In genomic region chr9:131367445-131367844, GRCh38 we compare ENCODE assay signal across 17 cellular contexts.
"Had no signal": no experiment of that assay in that cellular context is flagged by ENCODE, and none has a peak within 500 bp of the region (broad histone marks: within the 10 kb centered on the region; RNA-seq: fewer than 3 reads in every experiment).

No MANE protein-coding gene starts in this region.

- H3K9me3 Mint-ChIP-seq: activated CD4-positive, alpha-beta T cell treated with anti-CD3 and anti-CD28 coated beads, Interleukin-2, amount 10 ng/mL, durations not matched to agents 7 days and 5 days; activated naive CD8-positive, alpha-beta T cell treated with anti-CD3 and anti-CD28 coated beads for 36 hours; endodermal cell; natural killer cell treated with Interleukin-12 subunit alpha and Interleukin-12 subunit beta and Interleukin-15 and Interleukin-18, amount 100 ng/mL, for 72 hours had no signal

- H3K36me3 ChIP-seq: heart right ventricle, right atrium auricular region, upper lobe of left lung had no signal

- DNase-seq: activated CD4-positive, alpha-beta T cell treated with anti-CD3 and anti-CD28 coated beads, Interleukin-2, amount 10 ng/mL, durations not matched to agents 7 days and 5 days; activated CD4-positive, CD25-positive, alpha-beta regulatory T cell; activated CD8-positive, alpha-beta memory T cell treated with anti-CD3 and anti-CD28 coated beads for 24 hours; activated naive CD8-positive, alpha-beta T cell treated with anti-CD3 and anti-CD28 coated beads for 36 hours; heart right ventricle; occipital lobe; small intestine; stimulated activated CD4-positive, alpha-beta T cell treated with anti-CD3 and anti-CD28 coated beads, Interleukin-4, amount 100 ng/mL, for 24 hours; stimulated activated naive CD4-positive, alpha-beta T cell had no signal

- FAIRE-seq: frontal cortex, islet of Langerhans, small intestine, TTC549 had no signal

- H3K27ac Mint-ChIP-seq: activated CD4-positive, alpha-beta T cell treated with anti-CD3 and anti-CD28 coated beads, Interleukin-2, amount 10 ng/mL, durations not matched to agents 7 days and 5 days; activated naive CD8-positive, alpha-beta T cell treated with anti-CD3 and anti-CD28 coated beads for 36 hours; natural killer cell treated with Interleukin-12 subunit alpha and Interleukin-12 subunit beta and Interleukin-15 and Interleukin-18, amount 100 ng/mL, for 72 hours had no signal

- H3K27ac ChIP-seq: heart right ventricle, right atrium auricular region had no signal

- ATAC-seq: natural killer cell treated with Interleukin-12 subunit alpha and Interleukin-12 subunit beta and Interleukin-15 and Interleukin-18, amount 100 ng/mL, for 72 hours had no signal

- H3K27me3 Mint-ChIP-seq: activated CD4-positive, alpha-beta T cell treated with anti-CD3 and anti-CD28 coated beads, Interleukin-2, amount 10 ng/mL, durations not matched to agents 7 days and 5 days; activated naive CD8-positive, alpha-beta T cell treated with anti-CD3 and anti-CD28 coated beads for 36 hours; natural killer cell treated with Interleukin-12 subunit alpha and Interleukin-12 subunit beta and Interleukin-15 and Interleukin-18, amount 100 ng/mL, for 72 hours; progenitor cell of endocrine pancreas had no signal

- H3K4me3 Mint-ChIP-seq: activated CD4-positive, alpha-beta T cell treated with anti-CD3 and anti-CD28 coated beads, Interleukin-2, amount 10 ng/mL, durations not matched to agents 7 days and 5 days; activated naive CD8-positive, alpha-beta T cell treated with anti-CD3 and anti-CD28 coated beads for 36 hours; endodermal cell; natural killer cell treated with Interleukin-12 subunit alpha and Interleukin-12 subunit beta and Interleukin-15 and Interleukin-18, amount 100 ng/mL, for 72 hours had no signal

- H3K4me3 ChIP-seq: heart right ventricle, right atrium auricular region, upper lobe of left lung had no signal

- H3K36me3 Mint-ChIP-seq: activated naive CD8-positive, alpha-beta T cell treated with anti-CD3 and anti-CD28 coated beads for 36 hours; natural killer cell treated with Interleukin-12 subunit alpha and Interleukin-12 subunit beta and Interleukin-15 and Interleukin-18, amount 100 ng/mL, for 72 hours had no signal

- H3K27me3 ChIP-seq: heart right ventricle, right atrium auricular region, upper lobe of left lung had no signal

- H3K9me3 ChIP-seq: heart right ventricle, right atrium auricular region, upper lobe of left lung had no signal
